ENCODE assay signal across 29 cellular contexts in the genomic region with DNA sequence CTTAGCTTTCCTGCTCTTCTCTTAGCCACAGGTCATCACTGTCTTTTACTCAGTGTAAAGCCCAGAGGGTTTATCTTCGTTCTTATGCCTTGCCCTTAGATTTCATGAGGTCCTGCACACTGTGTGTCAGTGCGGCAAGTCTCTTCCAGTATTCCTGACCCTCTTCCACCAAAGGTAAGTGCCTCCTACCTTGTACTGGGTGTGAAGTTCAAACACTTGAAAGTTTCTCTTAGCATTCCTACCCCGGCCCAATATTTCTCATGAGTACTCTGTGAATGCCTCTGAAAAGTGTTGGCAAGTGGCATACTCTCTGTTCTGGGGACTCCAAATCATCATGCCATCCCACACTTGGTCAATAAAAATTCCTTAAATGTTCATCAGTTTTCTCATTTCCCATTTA.
"Had no signal": no experiment of that assay in that cellular context is flagged by ENCODE, and none has a peak within 500 bp of the region (broad histone marks: within the 10 kb centered on the region; RNA-seq: fewer than 3 reads in every experiment).

No MANE protein-coding gene starts in this region.

- ATAC-seq: activated CD4-positive, alpha-beta T cell treated with anti-CD3 and anti-CD28 coated beads for 36 hours; activated CD8-positive, alpha-beta memory T cell treated with anti-CD3 and anti-CD28 coated beads, Interleukin-2, amount 10 ng/mL, durations not matched to agents 7 days and 5 days; activated CD8-positive, alpha-beta T cell treated with anti-CD3 and anti-CD28 coated beads, Interleukin-2, amount 10 ng/mL, durations not matched to agents 7 days and 5 days; activated naive CD8-positive, alpha-beta T cell treated with anti-CD3 and anti-CD28 coated beads, Interleukin-2, amount 50 U/mL, for 24 hours; body of pancreas; effector memory CD8-positive, alpha-beta T cell; foreskin keratinocyte; gastrocnemius medialis had no signal

- H3K4me1 ChIP-seq: adrenal gland, body of pancreas, esophagus muscularis mucosa, foreskin keratinocyte, gastrocnemius medialis had no signal

- H3K27ac ChIP-seq: adrenal gland, body of pancreas, esophagus muscularis mucosa, foreskin keratinocyte, gastrocnemius medialis had no signal

- H3K4me3 ChIP-seq: adrenal gland, body of pancreas, esophagus muscularis mucosa, gastrocnemius medialis had no signal

- DNase-seq: activated CD4-positive, alpha-beta memory T cell treated with anti-CD3 and anti-CD28 coated beads for 36 hours; activated CD4-positive, alpha-beta T cell treated with anti-CD3 and anti-CD28 coated beads for 36 hours; activated CD4-positive, alpha-beta T cell treated with anti-CD3 and anti-CD28 coated beads, Interleukin-2, amount 10 ng/mL, durations not matched to agents 24 days and 14 days; activated CD4-positive, CD25-positive, alpha-beta regulatory T cell; activated CD4-positive, CD25-positive, alpha-beta regulatory T cell treated with anti-CD3 and anti-CD28 coated beads, Interleukin-2, amount 50 U/mL, for 72 hours; activated CD8-positive, alpha-beta memory T cell treated with anti-CD3 and anti-CD28 coated beads, Interleukin-2, amount 10 ng/mL, durations not matched to agents 7 days and 5 days; activated CD8-positive, alpha-beta memory T cell treated with anti-CD3 and anti-CD28 coated beads, Interleukin-2, amount 50 U/mL, for 4 hours; activated CD8-positive, alpha-beta T cell treated with anti-CD3 and anti-CD28 coated beads, Interleukin-2, amount 10 ng/mL, durations not matched to agents 7 days and 5 days; activated effector memory CD4-positive, alpha-beta T cell treated with anti-CD3 and anti-CD28 coated beads, Interleukin-2, amount 50 U/mL, for 16 hours; activated naive CD4-positive, alpha-beta T cell treated with anti-CD3 and anti-CD28 coated beads for 36 hours; activated naive CD8-positive, alpha-beta T cell treated with anti-CD3 and anti-CD28 coated beads for 36 hours; activated naive CD8-positive, alpha-beta T cell treated with anti-CD3 and anti-CD28 coated beads, Interleukin-2, amount 50 U/mL, for 24 hours; activated T-cell treated with anti-CD3 and anti-CD28 coated beads, Interleukin-2, amount 50 U/mL, for 1 hour; activated T-cell treated with anti-CD3 and anti-CD28 coated beads, Interleukin-2, amount 50 U/mL, for 48 hours; adrenal gland; amygdala; aorta; body of pancreas; caudate nucleus; cortex of kidney; dermis blood vessel endothelial cell; effector CD4-positive, alpha-beta T cell; effector memory CD8-positive, alpha-beta T cell; erythroblast; foreskin keratinocyte; gastrocnemius medialis; glutamatergic neuron; T-helper 2 cell had no signal

- H3K9me3 ChIP-seq: body of pancreas had no signal

- H3K36me3 ChIP-seq: adrenal gland, esophagus muscularis mucosa, gastrocnemius medialis had no signal

- H3K27me3 ChIP-seq: adrenal gland, body of pancreas, esophagus muscularis mucosa, foreskin keratinocyte, gastrocnemius medialis had no signal
